Comparison of ENCODE assay signal across 9 cellular contexts in the genomic region with DNA sequence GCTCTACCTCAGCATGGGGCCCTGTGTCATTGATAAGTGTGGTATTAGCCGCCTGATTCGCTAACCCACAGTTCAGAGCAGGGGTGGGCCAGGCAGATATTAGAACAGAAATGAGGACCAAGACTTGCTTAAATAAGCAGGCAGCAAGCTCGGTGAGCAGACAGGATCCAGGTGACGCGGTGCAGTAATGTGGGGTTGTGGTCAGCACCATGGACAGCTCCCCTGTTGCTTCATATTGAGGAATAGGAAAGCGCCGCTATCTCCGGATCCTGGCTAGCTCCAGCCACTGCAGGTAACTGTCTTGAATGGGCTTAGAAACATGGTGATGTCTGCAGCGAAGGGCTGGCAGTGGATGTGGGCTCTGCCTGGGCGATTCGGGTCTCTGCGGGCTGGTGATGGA. TPM values are rescaled to one million over a fixed set of nuclear protein-coding genes. Genes with fewer than 3 reads are reported as not detected.
DNase-seq lines count a peak whose midpoint lies in the region; ATAC-seq and TF ChIP-seq lines count a peak whose summit lies in the region.
"Had no signal": no experiment of that assay in that cellular context is flagged by ENCODE, and none has a peak within 500 bp of the region (broad histone marks: within the 10 kb centered on the region; RNA-seq: fewer than 3 reads in every experiment).

No MANE protein-coding gene starts in this region.

- H3K4me3 Mint-ChIP-seq in CD4-positive, CD25-positive, alpha-beta regulatory T cell, result no peak overlapping the region
- no peak overlapping the region for H3K4me3 Mint-ChIP-seq in progenitor cell of endocrine pancreas (ENCODE audit: low read depth)

- TF ChIP-seq CTCF in foreskin fibroblast (IDR thresholded peaks at IDR 0.05; ENCODE audit: low read depth, low read length), result no peak
- no peak for TF ChIP-seq CTCF in progenitor cell of endocrine pancreas (IDR thresholded peaks at IDR 0.05; ENCODE audit: unreplicated experiment)
- no peak for TF ChIP-seq CTCF in vagina (IDR thresholded peaks at IDR 0.05)

- ATAC-seq in CD4-positive, CD25-positive, alpha-beta regulatory T cell (ENCODE audit: low read depth in 2 of 2), result no peak
- no peak for ATAC-seq in GM21723 (IDR thresholded peaks at IDR 0.05; ENCODE audit: unreplicated experiment)
- ATAC-seq: activated naive CD4-positive, alpha-beta T cell treated with anti-CD3 and anti-CD28 coated beads, Interleukin-2, amount 50 U/mL, for 72 hours had no signal

- no peaks in the 10 kb centered on the region for H3K4me1 Mint-ChIP-seq in CD4-positive, CD25-positive, alpha-beta regulatory T cell
- no peaks in the 10 kb centered on the region for H3K4me1 Mint-ChIP-seq in progenitor cell of endocrine pancreas (ENCODE audit: low read depth)

- no peaks in the 10 kb centered on the region for H3K27me3 ChIP-seq in CD4-positive, CD25-positive, alpha-beta regulatory T cell (ENCODE audit: control insufficient read depth, insufficient read depth, low read length)
- H3K27me3 ChIP-seq in vagina, result no peaks in the 10 kb centered on the region

- H3K27me3 Mint-ChIP-seq in CD4-positive, CD25-positive, alpha-beta regulatory T cell, result peaks cover 11% of the 10 kb centered on the region
- peaks cover 24% of the 10 kb centered on the region for H3K27me3 Mint-ChIP-seq in progenitor cell of endocrine pancreas

- no peaks in the 10 kb centered on the region for H3K9me3 ChIP-seq in CD4-positive, CD25-positive, alpha-beta regulatory T cell (ENCODE audit: control insufficient read depth in 2 of 2, low read length in 2 of 2)
- no peaks in the 10 kb centered on the region for H3K9me3 ChIP-seq in vagina

- H3K4me3 ChIP-seq in CD4-positive, CD25-positive, alpha-beta regulatory T cell (ENCODE audit: low read depth, low read length), result no peak overlapping the region
- H3K4me3 ChIP-seq in foreskin fibroblast (ENCODE audit: low read depth in 1 of 2, low read length in 2 of 2) (no peak overlapping the region), vagina (no peak overlapping the region)

- H3K4me1 ChIP-seq in CD4-positive, CD25-positive, alpha-beta regulatory T cell (ENCODE audit: control insufficient read depth, insufficient read depth, low read length, poor library complexity, severe bottlenecking), result no peaks in the 10 kb centered on the region
- H3K4me1 ChIP-seq in vagina, result no peaks in the 10 kb centered on the region

- H3K36me3 Mint-ChIP-seq in CD4-positive, CD25-positive, alpha-beta regulatory T cell, result no peaks in the 10 kb centered on the region
- H3K36me3 Mint-ChIP-seq in progenitor cell of endocrine pancreas (ENCODE audit: insufficient read depth), result no peaks in the 10 kb centered on the region
- H3K36me3 Mint-ChIP-seq: activated naive CD4-positive, alpha-beta T cell treated with anti-CD3 and anti-CD28 coated beads, Interleukin-2, amount 50 U/mL, for 72 hours had no signal

- H3K27ac ChIP-seq in CD4-positive, CD25-positive, alpha-beta regulatory T cell (ENCODE audit: insufficient read depth, low read length, poor library complexity, severe bottlenecking), result no peak overlapping the region
- H3K27ac ChIP-seq in vagina, result no peak overlapping the region

- no peak for TF ChIP-seq EP300 in Ishikawa (IDR thresholded peaks at IDR 0.05; ENCODE audit: borderline replicate concordance)

- intact Hi-C loops in vagina (cut with DNase I), result loop anchor here (5.0 kb wide), 1 partner anchor 1482 kb away; no protein-coding TSS in a partner anchor

- DNase-seq in CD4-positive, CD25-positive, alpha-beta regulatory T cell, result peak in 2 of 3 donors; percentile 21 to 32
- peak in 2 of 3 experiments; percentile 22 for DNase-seq in activated CD8-positive, alpha-beta memory T cell treated with anti-CD3 and anti-CD28 coated beads for 48 hours (ENCODE audit: low read depth in 2 of 3, low spot score in 2 of 3)
- DNase-seq in foreskin fibroblast (peak; percentile 10 to 52), progenitor cell of endocrine pancreas (ENCODE audit: low spot score, unreplicated experiment) (peak; percentile 90), vagina (ENCODE audit: extremely low spot score in 2 of 2) (no peak), middle frontal gyrus (ENCODE audit: extremely low spot score, low spot score) (no peak)

- TF ChIP-seq POLR2A in vagina (IDR thresholded peaks at IDR 0.05), result no peak

- no peak overlapping the region for H3K27ac Mint-ChIP-seq in CD4-positive, CD25-positive, alpha-beta regulatory T cell
- no peak overlapping the region for H3K27ac Mint-ChIP-seq in progenitor cell of endocrine pancreas
- H3K27ac Mint-ChIP-seq: activated naive CD4-positive, alpha-beta T cell treated with anti-CD3 and anti-CD28 coated beads, Interleukin-2, amount 50 U/mL, for 72 hours had no signal

- H3K36me3 ChIP-seq in CD4-positive, CD25-positive, alpha-beta regulatory T cell (ENCODE audit: control insufficient read depth, insufficient read depth, low read length), result no peaks in the 10 kb centered on the region
- no peaks in the 10 kb centered on the region for H3K36me3 ChIP-seq in vagina

- no peak for TF ChIP-seq RAD21 in Ishikawa (IDR thresholded peaks at IDR 0.05; ENCODE audit: low read depth)

- H3K9me3 Mint-ChIP-seq in CD4-positive, CD25-positive, alpha-beta regulatory T cell, result peaks cover 0 to 10% (median 0%) of the 10 kb centered on the region in 7 donors
- no peaks in the 10 kb centered on the region for H3K9me3 Mint-ChIP-seq in progenitor cell of endocrine pancreas (ENCODE audit: low read depth)

TF ChIP-seq in Ishikawa, 13 proteins besides CTCF, POLR2A, EP300 and RAD21:
- no peak for TF ChIP-seq YY1 (IDR thresholded peaks at IDR 0.05; ENCODE audit: low read depth)
- no peak for TF ChIP-seq ZBTB7A (IDR thresholded peaks at IDR 0.05; ENCODE audit: low read depth)
- no peak for TF ChIP-seq TAF1 (IDR thresholded peaks at IDR 0.05; ENCODE audit: low read depth)
- TF ChIP-seq CREB1 (IDR thresholded peaks at IDR 0.05; ENCODE audit: low read depth), result no peak
- TF ChIP-seq TEAD4 (IDR thresholded peaks at IDR 0.05), result no peak
- peak; percentile 94 for TF ChIP-seq CEBPB (IDR thresholded peaks at IDR 0.05)
- no peak for TF ChIP-seq TCF12 (IDR thresholded peaks at IDR 0.05; ENCODE audit: low read depth)
- TF ChIP-seq EGR1 (IDR thresholded peaks at IDR 0.05), result no peak
- no peak for TF ChIP-seq FOXM1 (IDR thresholded peaks at IDR 0.05; ENCODE audit: borderline replicate concordance, low read depth)
- TF ChIP-seq NFIC (IDR thresholded peaks at IDR 0.05), result no peak
- TF ChIP-seq, protein P1, sequence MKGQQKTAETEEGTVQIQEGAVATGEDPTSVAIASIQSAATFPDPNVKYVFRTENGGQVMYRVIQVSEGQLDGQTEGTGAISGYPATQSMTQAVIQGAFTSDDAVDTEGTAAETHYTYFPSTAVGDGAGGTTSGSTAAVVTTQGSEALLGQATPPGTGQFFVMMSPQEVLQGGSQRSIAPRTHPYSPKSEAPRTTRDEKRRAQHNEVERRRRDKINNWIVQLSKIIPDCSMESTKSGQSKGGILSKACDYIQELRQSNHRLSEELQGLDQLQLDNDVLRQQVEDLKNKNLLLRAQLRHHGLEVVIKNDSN (IDR thresholded peaks at IDR 0.05), result no peak
- TF ChIP-seq, protein P2, sequence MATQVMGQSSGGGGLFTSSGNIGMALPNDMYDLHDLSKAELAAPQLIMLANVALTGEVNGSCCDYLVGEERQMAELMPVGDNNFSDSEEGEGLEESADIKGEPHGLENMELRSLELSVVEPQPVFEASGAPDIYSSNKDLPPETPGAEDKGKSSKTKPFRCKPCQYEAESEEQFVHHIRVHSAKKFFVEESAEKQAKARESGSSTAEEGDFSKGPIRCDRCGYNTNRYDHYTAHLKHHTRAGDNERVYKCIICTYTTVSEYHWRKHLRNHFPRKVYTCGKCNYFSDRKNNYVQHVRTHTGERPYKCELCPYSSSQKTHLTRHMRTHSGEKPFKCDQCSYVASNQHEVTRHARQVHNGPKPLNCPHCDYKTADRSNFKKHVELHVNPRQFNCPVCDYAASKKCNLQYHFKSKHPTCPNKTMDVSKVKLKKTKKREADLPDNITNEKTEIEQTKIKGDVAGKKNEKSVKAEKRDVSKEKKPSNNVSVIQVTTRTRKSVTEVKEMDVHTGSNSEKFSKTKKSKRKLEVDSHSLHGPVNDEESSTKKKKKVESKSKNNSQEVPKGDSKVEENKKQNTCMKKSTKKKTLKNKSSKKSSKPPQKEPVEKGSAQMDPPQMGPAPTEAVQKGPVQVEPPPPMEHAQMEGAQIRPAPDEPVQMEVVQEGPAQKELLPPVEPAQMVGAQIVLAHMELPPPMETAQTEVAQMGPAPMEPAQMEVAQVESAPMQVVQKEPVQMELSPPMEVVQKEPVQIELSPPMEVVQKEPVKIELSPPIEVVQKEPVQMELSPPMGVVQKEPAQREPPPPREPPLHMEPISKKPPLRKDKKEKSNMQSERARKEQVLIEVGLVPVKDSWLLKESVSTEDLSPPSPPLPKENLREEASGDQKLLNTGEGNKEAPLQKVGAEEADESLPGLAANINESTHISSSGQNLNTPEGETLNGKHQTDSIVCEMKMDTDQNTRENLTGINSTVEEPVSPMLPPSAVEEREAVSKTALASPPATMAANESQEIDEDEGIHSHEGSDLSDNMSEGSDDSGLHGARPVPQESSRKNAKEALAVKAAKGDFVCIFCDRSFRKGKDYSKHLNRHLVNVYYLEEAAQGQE (IDR thresholded peaks at IDR 0.05; ENCODE audit: low read depth), result peak; percentile 100

RNA-seq across cellular contexts. Expression of a gene that starts 51.3 kb away (rescaled TPM):
- not detected for total RNA-seq in CD4-positive, CD25-positive, alpha-beta regulatory T cell
- polyA plus RNA-seq in CD4-positive, CD25-positive, alpha-beta regulatory T cell, result not detected
- not detected in 2 replicates for total RNA-seq in progenitor cell of endocrine pancreas
- not detected for total RNA-seq in vagina
- total RNA-seq: activated naive CD4-positive, alpha-beta T cell treated with anti-CD3 and anti-CD28 coated beads, Interleukin-2, amount 50 U/mL, for 72 hours had no signal

Comparison
In these comparisons a context has a peak if more than half of its experiments do, and no peak if none do; other contexts are left out.
1. DNase-seq: peak in CD4-positive, CD25-positive, alpha-beta regulatory T cell (2 of 3), activated CD8-positive, alpha-beta memory T cell treated with anti-CD3 and anti-CD28 coated beads for 48 hours (2 of 3), foreskin fibroblast (2 of 2) and progenitor cell of endocrine pancreas (single experiment); none in vagina (0 of 2) and middle frontal gyrus (single experiment).